ENCODE assay signal across 21 cellular contexts in genomic region chr15:58431221-58432149, GRCh38. TPM values are rescaled to one million over a fixed set of nuclear protein-coding genes. Genes with fewer than 3 reads are reported as not detected.
DNase-seq lines count a peak whose midpoint lies in the region; ATAC-seq and TF ChIP-seq lines count a peak whose summit lies in the region.
"Had no signal": no experiment of that assay in that cellular context is flagged by ENCODE, and none has a peak within 500 bp of the region (broad histone marks: within the 10 kb centered on the region; RNA-seq: fewer than 3 reads in every experiment).

TSS of gene LIPC (plus strand) at chr15:58431991. CDS start at chr15:58432033, 42 bp downstream.

- H3K27ac ChIP-seq in PC-9 = peak within 1 kb of the TSS; percentile 71
- no peak within 1 kb of the TSS for H3K27ac ChIP-seq in MM.1S (ENCODE audit: low read length)
- no peak within 1 kb of the TSS for H3K27ac ChIP-seq in caudate nucleus (ENCODE audit: low read depth, low read length)
- H3K27ac ChIP-seq: esophagus squamous epithelium, RWPE1, sigmoid colon had no signal

- H3K27ac Mint-ChIP-seq in Caco-2 (ENCODE audit: unreplicated experiment) = peak within 1 kb of the TSS; percentile 77
- H3K27ac Mint-ChIP-seq: activated CD4-positive, alpha-beta memory T cell treated with anti-CD3 and anti-CD28 coated beads, Interleukin-2, amount 10 ng/mL, durations not matched to agents 7 days and 5 days; activated naive CD8-positive, alpha-beta T cell treated with anti-CD3 and anti-CD28 coated beads, Interleukin-2, amount 10 ng/mL, durations not matched to agents 7 days and 5 days; effector memory CD8-positive, alpha-beta T cell; natural killer cell had no signal

- H3K9me3 Mint-ChIP-seq in Caco-2 (ENCODE audit: unreplicated experiment) = no peaks in the 10 kb centered on the region
- H3K9me3 Mint-ChIP-seq: activated CD4-positive, alpha-beta memory T cell treated with anti-CD3 and anti-CD28 coated beads, Interleukin-2, amount 10 ng/mL, durations not matched to agents 7 days and 5 days; activated naive CD8-positive, alpha-beta T cell treated with anti-CD3 and anti-CD28 coated beads, Interleukin-2, amount 10 ng/mL, durations not matched to agents 7 days and 5 days; effector memory CD8-positive, alpha-beta T cell; natural killer cell had no signal

- H3K36me3 ChIP-seq in Caco-2 (ENCODE audit: control insufficient read depth, insufficient read depth, low read length) (no peaks in the 10 kb centered on the region), PC-9 (ENCODE audit: low read depth) (no peaks in the 10 kb centered on the region), MM.1S (replicated peaks; ENCODE audit: insufficient read depth, low read length) (no peaks in the 10 kb centered on the region)
- H3K36me3 ChIP-seq: esophagus squamous epithelium, sigmoid colon had no signal

- CTCF ChIA-PET in Caco-2 (lab: Charles Lee) (no interaction called here), PC-9 (lab: Charles Lee) (no interaction called here)

- H3K27me3 ChIP-seq in Caco-2 (replicated peaks; ENCODE audit: control insufficient read depth, insufficient read depth, low read length) (no peaks in the 10 kb centered on the region), PC-9 (ENCODE audit: insufficient read depth, low read depth) (no peaks in the 10 kb centered on the region), MM.1S (replicated peaks; ENCODE audit: insufficient read depth, low read length) (no peaks in the 10 kb centered on the region)
- H3K27me3 ChIP-seq: esophagus squamous epithelium, sigmoid colon had no signal

- no peak for TF ChIP-seq CTCF in Caco-2 (IDR thresholded peaks at IDR 0.05; ENCODE audit: insufficient read depth in 1 of 2, low read depth in 1 of 2, low read length in 1 of 2, severe bottlenecking in 1 of 2, unreplicated experiment in 1 of 2)
- no peak for TF ChIP-seq CTCF in PC-9 (conservative IDR thresholded peaks at IDR 0.05)
- TF ChIP-seq CTCF in MM.1S (IDR thresholded peaks at IDR 0.05; ENCODE audit: low read length) = no peak

- H4K20me1 ChIP-seq in PC-9 (ENCODE audit: insufficient read depth) = no peaks in the 10 kb centered on the region
- no peaks in the 10 kb centered on the region for H4K20me1 ChIP-seq in MM.1S (ENCODE audit: insufficient read depth, low read length)

- H3K27me3 Mint-ChIP-seq in Caco-2 (ENCODE audit: insufficient read depth, unreplicated experiment) = no peaks in the 10 kb centered on the region
- H3K27me3 Mint-ChIP-seq: activated CD4-positive, alpha-beta memory T cell treated with anti-CD3 and anti-CD28 coated beads, Interleukin-2, amount 10 ng/mL, durations not matched to agents 7 days and 5 days; activated naive CD8-positive, alpha-beta T cell treated with anti-CD3 and anti-CD28 coated beads, Interleukin-2, amount 10 ng/mL, durations not matched to agents 7 days and 5 days; CD8-positive, alpha-beta memory T cell; effector memory CD8-positive, alpha-beta T cell had no signal

- POLR2A ChIA-PET in Caco-2 (lab: Charles Lee) = no interaction called here
- POLR2A ChIA-PET in PC-9 (lab: Charles Lee; ENCODE audit: unreplicated experiment) = interaction anchor here (0.5 kb wide), 1 partner anchor 98 kb away, joined by 7 read pairs; no protein-coding TSS in a partner anchor

- H3K4me3 Mint-ChIP-seq in Caco-2 (ENCODE audit: unreplicated experiment) = peak within 1 kb of the TSS; percentile 74
- H3K4me3 Mint-ChIP-seq: activated CD4-positive, alpha-beta memory T cell treated with anti-CD3 and anti-CD28 coated beads, Interleukin-2, amount 10 ng/mL, durations not matched to agents 7 days and 5 days; activated naive CD8-positive, alpha-beta T cell treated with anti-CD3 and anti-CD28 coated beads, Interleukin-2, amount 10 ng/mL, durations not matched to agents 7 days and 5 days; CD8-positive, alpha-beta memory T cell; effector memory CD8-positive, alpha-beta T cell; natural killer cell had no signal

- no peaks in the 10 kb centered on the region for H3K36me3 Mint-ChIP-seq in Caco-2 (ENCODE audit: insufficient read depth, unreplicated experiment)
- H3K36me3 Mint-ChIP-seq: CD8-positive, alpha-beta memory T cell; natural killer cell had no signal

- peaks cover 32% of the 10 kb centered on the region for H3K4me1 ChIP-seq in Caco-2
- H3K4me1 ChIP-seq in PC-9 (replicated peaks; ENCODE audit: insufficient read depth) = peaks cover 30% of the 10 kb centered on the region
- no peaks in the 10 kb centered on the region for H3K4me1 ChIP-seq in MM.1S (ENCODE audit: low read length)
- H3K4me1 ChIP-seq: sigmoid colon had no signal

- no peak for ATAC-seq in sciatic nerve
- no peak for ATAC-seq in HG02759 (IDR thresholded peaks at IDR 0.05; ENCODE audit: unreplicated experiment)
- ATAC-seq: effector memory CD8-positive, alpha-beta T cell; natural killer cell had no signal

- H3F3A ChIP-seq in PC-9 (ENCODE audit: insufficient read depth, low read depth) (peaks cover 10% of the 10 kb centered on the region; the same call in 1 of the 2 replicates), MM.1S (ENCODE audit: insufficient read depth, low read length) (no peaks in the 10 kb centered on the region)

- H3K9me3 ChIP-seq in Caco-2 (no peaks in the 10 kb centered on the region), PC-9 (ENCODE audit: insufficient read depth, low read depth) (no peaks in the 10 kb centered on the region), MM.1S (replicated peaks; ENCODE audit: insufficient read depth, low read length) (no peaks in the 10 kb centered on the region)
- H3K9me3 ChIP-seq: esophagus squamous epithelium, sigmoid colon had no signal

- intact Hi-C loops in Caco-2 (cut with micrococcal nuclease; ENCODE audit: unreplicated experiment) (loop anchor here (5.0 kb wide), 3 partner anchors 39 to 159 kb away; no protein-coding TSS in a partner anchor), PC-9 (cut with micrococcal nuclease; ENCODE audit: unreplicated experiment) (no loop called here), sciatic nerve (cut with DNase I) (no loop called here)

- BruUV-seq in Caco-2 (replicated peaks; lab: Mats Ljungman, UMichigan) (no TSS peak), PC-9 (replicated peaks; lab: Mats Ljungman, UMichigan) (no TSS peak)

- H3K79me2 ChIP-seq in PC-9 (ENCODE audit: low read depth) (no peaks in the 10 kb centered on the region), MM.1S (ENCODE audit: low read length) (no peaks in the 10 kb centered on the region)

- H3K4me3 ChIP-seq in Caco-2 (ENCODE audit: low read depth, low read length) (peak within 1 kb of the TSS; percentile 26), PC-9 (no peak within 1 kb of the TSS), MM.1S (ENCODE audit: low read length) (no peak within 1 kb of the TSS)
- H3K4me3 ChIP-seq: esophagus squamous epithelium, sigmoid colon had no signal

- H3K4me2 ChIP-seq in PC-9 = peak within 1 kb of the TSS; percentile 26
- no peak within 1 kb of the TSS for H3K4me2 ChIP-seq in MM.1S (ENCODE audit: low read depth, low read length)

- H3K9me2 ChIP-seq in PC-9 (ENCODE audit: insufficient read depth) (no peaks in the 10 kb centered on the region), MM.1S (replicated peaks; ENCODE audit: insufficient read depth, low read length) (no peaks in the 10 kb centered on the region)

- no peak for DNase-seq in Caco-2
- no peak for DNase-seq in PC-9
- DNase-seq in left kidney (ENCODE audit: low read depth, low spot score) = peak; percentile 49
- no peak for DNase-seq in sciatic nerve (ENCODE audit: low spot score)
- DNase-seq in MM.1S = no peak
- DNase-seq in caudate nucleus (lab: John Stamatoyannopoulos, UW) = no peak
- DNase-seq: activated CD4-positive, alpha-beta memory T cell treated with anti-CD3 and anti-CD28 coated beads, Interleukin-2, amount 10 ng/mL, durations not matched to agents 7 days and 5 days; activated CD4-positive, CD25-positive, alpha-beta regulatory T cell; activated effector memory CD4-positive, alpha-beta T cell treated with Interleukin-2 at 50 U/mL for 16 hours; activated naive CD8-positive, alpha-beta T cell treated with anti-CD3 and anti-CD28 coated beads, Interleukin-2, amount 10 ng/mL, durations not matched to agents 7 days and 5 days; CD8-positive, alpha-beta memory T cell; effector memory CD8-positive, alpha-beta T cell; esophagus squamous epithelium; natural killer cell; NCI-H1417; NCI-H2107; sigmoid colon had no signal

- no peak within 1 kb of the TSS for H2AFZ ChIP-seq in PC-9
- H2AFZ ChIP-seq in MM.1S (ENCODE audit: low read length) = no peak within 1 kb of the TSS

- no peak within 1 kb of the TSS for H3K9ac ChIP-seq in MM.1S (ENCODE audit: low read length)

- H3K4me1 Mint-ChIP-seq in Caco-2 (ENCODE audit: low read depth, unreplicated experiment) = peaks cover 11% of the 10 kb centered on the region
- H3K4me1 Mint-ChIP-seq: activated CD4-positive, alpha-beta memory T cell treated with anti-CD3 and anti-CD28 coated beads, Interleukin-2, amount 10 ng/mL, durations not matched to agents 7 days and 5 days; CD8-positive, alpha-beta memory T cell; natural killer cell had no signal

RNA-seq across cellular contexts. Expression of gene LIPC, which starts in this region (rescaled TPM):
- 17.6 and 18.7 TPM in 2 replicates for total RNA-seq in Caco-2 (2022)
- total RNA-seq in PC-9 (2021) = not detected in 2 replicates
- total RNA-seq in sciatic nerve = 24.4 TPM
- total RNA-seq: mesenteric fat pad, NCI-H460 had no signal

Comparison
In these comparisons a context has a peak if more than half of its experiments do, and no peak if none do; other contexts are left out.
1. RNA of gene LIPC (total RNA-seq): 24.4 TPM in sciatic nerve (single experiment) and 17.6 to 18.7 TPM in Caco-2; not detected in PC-9; every median in the first group is over 10 times any median in the second.